Comparison of ENCODE assay signal across 1 cellular context in genomic region chr11:66568124-66568916, GRCh38.
TF ChIP-seq lines count a peak whose summit lies in the region.

TSS of gene CTSF (minus strand) at chr11:66568606. CDS start at chr11:66568486, 120 bp downstream.

TF ChIP-seq in K562, 482 proteins besides CTCF, POLR2A, EP300 and RAD21 (continued from another document and continues in another):
- TF ChIP-seq, protein P1, sequence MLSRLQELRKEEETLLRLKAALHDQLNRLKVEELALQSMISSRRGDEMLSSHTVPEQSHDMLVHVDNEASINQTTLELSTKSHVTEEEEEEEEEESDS (CRISPR knock-in tag; IDR thresholded peaks at IDR 0.05), result no peak
- TF ChIP-seq ETS1 (conservative IDR thresholded peaks at IDR 0.05; ENCODE audit: control insufficient read depth, low read depth, low read length), result no peak
- no peak for TF ChIP-seq ESRRA (IDR thresholded peaks at IDR 0.05; ENCODE audit: borderline replicate concordance, low read depth)
- TF ChIP-seq NFYB (IDR thresholded peaks at IDR 0.05; ENCODE audit: extremely low read depth, insufficient read length), result peak; percentile 46
- TF ChIP-seq RB1 (IDR thresholded peaks at IDR 0.05; ENCODE audit: low read depth), result peak; percentile 70; the same call in 1 of the 2 replicates
- no peak for TF ChIP-seq CBX1 (IDR thresholded peaks at IDR 0.05; ENCODE audit: low read depth)
- no peak for TF ChIP-seq ZBTB17 (CRISPR knock-in tag; IDR thresholded peaks at IDR 0.05)
- TF ChIP-seq CTCFL (IDR thresholded peaks at IDR 0.05; ENCODE audit: borderline replicate concordance, insufficient read depth, low read depth, low read length, poor library complexity, severe bottlenecking), result no peak
- TF ChIP-seq GABPA (tag; conservative IDR thresholded peaks at IDR 0.05; ENCODE audit: low read depth), result no peak
- no peak for TF ChIP-seq TCF15 (CRISPR knock-in tag; IDR thresholded peaks at IDR 0.05)
- no peak for TF ChIP-seq ZNF3 (CRISPR knock-in tag; IDR thresholded peaks at IDR 0.05)
- TF ChIP-seq, protein P2, sequence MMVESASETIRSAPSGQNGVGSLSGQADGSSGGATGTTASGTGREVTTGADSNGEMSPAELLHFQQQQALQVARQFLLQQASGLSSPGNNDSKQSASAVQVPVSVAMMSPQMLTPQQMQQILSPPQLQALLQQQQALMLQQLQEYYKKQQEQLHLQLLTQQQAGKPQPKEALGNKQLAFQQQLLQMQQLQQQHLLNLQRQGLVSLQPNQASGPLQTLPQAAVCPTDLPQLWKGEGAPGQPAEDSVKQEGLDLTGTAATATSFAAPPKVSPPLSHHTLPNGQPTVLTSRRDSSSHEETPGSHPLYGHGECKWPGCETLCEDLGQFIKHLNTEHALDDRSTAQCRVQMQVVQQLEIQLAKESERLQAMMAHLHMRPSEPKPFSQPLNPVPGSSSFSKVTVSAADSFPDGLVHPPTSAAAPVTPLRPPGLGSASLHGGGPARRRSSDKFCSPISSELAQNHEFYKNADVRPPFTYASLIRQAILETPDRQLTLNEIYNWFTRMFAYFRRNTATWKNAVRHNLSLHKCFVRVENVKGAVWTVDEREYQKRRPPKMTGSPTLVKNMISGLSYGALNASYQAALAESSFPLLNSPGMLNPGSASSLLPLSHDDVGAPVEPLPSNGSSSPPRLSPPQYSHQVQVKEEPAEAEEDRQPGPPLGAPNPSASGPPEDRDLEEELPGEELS (CRISPR knock-in tag; IDR thresholded peaks at IDR 0.05; ENCODE audit: borderline replicate concordance), result no peak
- TF ChIP-seq CCAR2 (IDR thresholded peaks at IDR 0.05; ENCODE audit: low read depth, low read length), result no peak
- TF ChIP-seq, protein P3, sequence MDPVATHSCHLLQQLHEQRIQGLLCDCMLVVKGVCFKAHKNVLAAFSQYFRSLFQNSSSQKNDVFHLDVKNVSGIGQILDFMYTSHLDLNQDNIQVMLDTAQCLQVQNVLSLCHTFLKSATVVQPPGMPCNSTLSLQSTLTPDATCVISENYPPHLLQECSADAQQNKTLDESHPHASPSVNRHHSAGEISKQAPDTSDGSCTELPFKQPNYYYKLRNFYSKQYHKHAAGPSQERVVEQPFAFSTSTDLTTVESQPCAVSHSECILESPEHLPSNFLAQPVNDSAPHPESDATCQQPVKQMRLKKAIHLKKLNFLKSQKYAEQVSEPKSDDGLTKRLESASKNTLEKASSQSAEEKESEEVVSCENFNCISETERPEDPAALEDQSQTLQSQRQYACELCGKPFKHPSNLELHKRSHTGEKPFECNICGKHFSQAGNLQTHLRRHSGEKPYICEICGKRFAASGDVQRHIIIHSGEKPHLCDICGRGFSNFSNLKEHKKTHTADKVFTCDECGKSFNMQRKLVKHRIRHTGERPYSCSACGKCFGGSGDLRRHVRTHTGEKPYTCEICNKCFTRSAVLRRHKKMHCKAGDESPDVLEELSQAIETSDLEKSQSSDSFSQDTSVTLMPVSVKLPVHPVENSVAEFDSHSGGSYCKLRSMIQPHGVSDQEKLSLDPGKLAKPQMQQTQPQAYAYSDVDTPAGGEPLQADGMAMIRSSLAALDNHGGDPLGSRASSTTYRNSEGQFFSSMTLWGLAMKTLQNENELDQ (CRISPR knock-in tag; IDR thresholded peaks at IDR 0.05; ENCODE audit: borderline replicate concordance), result no peak
- no peak for TF ChIP-seq ELF2 (CRISPR knock-in tag; IDR thresholded peaks at IDR 0.05)
- TF ChIP-seq CBX2 (IDR thresholded peaks at IDR 0.05; ENCODE audit: insufficient read depth, low read length, poor library complexity, severe bottlenecking), result no peak
- TF ChIP-seq HMGN3 (IDR thresholded peaks at IDR 0.05; ENCODE audit: borderline replicate concordance, extremely low read depth, insufficient read length, low read depth, low read length), result peak; percentile 20
- no peak for TF ChIP-seq ZNF778 (CRISPR knock-in tag; IDR thresholded peaks at IDR 0.05)
- no peak for TF ChIP-seq ZNF584 (CRISPR knock-in tag; IDR thresholded peaks at IDR 0.05; ENCODE audit: low read depth)
- peak; percentile 37; the same call in 1 of the 2 replicates for TF ChIP-seq JUN (IDR thresholded peaks at IDR 0.05; ENCODE audit: borderline replicate concordance, low read depth, low read length)
- no peak for TF ChIP-seq JUN (CRISPR knock-in tag; IDR thresholded peaks at IDR 0.05; ENCODE audit: borderline replicate concordance)
- no peak for TF ChIP-seq PTBP1 (IDR thresholded peaks at IDR 0.05; ENCODE audit: low read depth, low read length)
- peak; percentile 63; the same call in 1 of the 2 replicates for TF ChIP-seq GABPB1 (CRISPR knock-in tag; IDR thresholded peaks at IDR 0.05)
- TF ChIP-seq, protein P4, sequence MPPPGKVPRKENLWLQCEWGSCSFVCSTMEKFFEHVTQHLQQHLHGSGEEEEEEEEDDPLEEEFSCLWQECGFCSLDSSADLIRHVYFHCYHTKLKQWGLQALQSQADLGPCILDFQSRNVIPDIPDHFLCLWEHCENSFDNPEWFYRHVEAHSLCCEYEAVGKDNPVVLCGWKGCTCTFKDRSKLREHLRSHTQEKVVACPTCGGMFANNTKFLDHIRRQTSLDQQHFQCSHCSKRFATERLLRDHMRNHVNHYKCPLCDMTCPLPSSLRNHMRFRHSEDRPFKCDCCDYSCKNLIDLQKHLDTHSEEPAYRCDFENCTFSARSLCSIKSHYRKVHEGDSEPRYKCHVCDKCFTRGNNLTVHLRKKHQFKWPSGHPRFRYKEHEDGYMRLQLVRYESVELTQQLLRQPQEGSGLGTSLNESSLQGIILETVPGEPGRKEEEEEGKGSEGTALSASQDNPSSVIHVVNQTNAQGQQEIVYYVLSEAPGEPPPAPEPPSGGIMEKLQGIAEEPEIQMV (tag; conservative IDR thresholded peaks at IDR 0.05; ENCODE audit: low read depth), result no peak
- no peak for TF ChIP-seq SREBF1 (IDR thresholded peaks at IDR 0.05; ENCODE audit: borderline replicate concordance, low read depth, low read length)
- no peak for TF ChIP-seq TAF7 (tag; IDR thresholded peaks at IDR 0.05)
- no peak for TF ChIP-seq ZNF764 (CRISPR knock-in tag; IDR thresholded peaks at IDR 0.05; ENCODE audit: low read depth)
- TF ChIP-seq, protein P5, sequence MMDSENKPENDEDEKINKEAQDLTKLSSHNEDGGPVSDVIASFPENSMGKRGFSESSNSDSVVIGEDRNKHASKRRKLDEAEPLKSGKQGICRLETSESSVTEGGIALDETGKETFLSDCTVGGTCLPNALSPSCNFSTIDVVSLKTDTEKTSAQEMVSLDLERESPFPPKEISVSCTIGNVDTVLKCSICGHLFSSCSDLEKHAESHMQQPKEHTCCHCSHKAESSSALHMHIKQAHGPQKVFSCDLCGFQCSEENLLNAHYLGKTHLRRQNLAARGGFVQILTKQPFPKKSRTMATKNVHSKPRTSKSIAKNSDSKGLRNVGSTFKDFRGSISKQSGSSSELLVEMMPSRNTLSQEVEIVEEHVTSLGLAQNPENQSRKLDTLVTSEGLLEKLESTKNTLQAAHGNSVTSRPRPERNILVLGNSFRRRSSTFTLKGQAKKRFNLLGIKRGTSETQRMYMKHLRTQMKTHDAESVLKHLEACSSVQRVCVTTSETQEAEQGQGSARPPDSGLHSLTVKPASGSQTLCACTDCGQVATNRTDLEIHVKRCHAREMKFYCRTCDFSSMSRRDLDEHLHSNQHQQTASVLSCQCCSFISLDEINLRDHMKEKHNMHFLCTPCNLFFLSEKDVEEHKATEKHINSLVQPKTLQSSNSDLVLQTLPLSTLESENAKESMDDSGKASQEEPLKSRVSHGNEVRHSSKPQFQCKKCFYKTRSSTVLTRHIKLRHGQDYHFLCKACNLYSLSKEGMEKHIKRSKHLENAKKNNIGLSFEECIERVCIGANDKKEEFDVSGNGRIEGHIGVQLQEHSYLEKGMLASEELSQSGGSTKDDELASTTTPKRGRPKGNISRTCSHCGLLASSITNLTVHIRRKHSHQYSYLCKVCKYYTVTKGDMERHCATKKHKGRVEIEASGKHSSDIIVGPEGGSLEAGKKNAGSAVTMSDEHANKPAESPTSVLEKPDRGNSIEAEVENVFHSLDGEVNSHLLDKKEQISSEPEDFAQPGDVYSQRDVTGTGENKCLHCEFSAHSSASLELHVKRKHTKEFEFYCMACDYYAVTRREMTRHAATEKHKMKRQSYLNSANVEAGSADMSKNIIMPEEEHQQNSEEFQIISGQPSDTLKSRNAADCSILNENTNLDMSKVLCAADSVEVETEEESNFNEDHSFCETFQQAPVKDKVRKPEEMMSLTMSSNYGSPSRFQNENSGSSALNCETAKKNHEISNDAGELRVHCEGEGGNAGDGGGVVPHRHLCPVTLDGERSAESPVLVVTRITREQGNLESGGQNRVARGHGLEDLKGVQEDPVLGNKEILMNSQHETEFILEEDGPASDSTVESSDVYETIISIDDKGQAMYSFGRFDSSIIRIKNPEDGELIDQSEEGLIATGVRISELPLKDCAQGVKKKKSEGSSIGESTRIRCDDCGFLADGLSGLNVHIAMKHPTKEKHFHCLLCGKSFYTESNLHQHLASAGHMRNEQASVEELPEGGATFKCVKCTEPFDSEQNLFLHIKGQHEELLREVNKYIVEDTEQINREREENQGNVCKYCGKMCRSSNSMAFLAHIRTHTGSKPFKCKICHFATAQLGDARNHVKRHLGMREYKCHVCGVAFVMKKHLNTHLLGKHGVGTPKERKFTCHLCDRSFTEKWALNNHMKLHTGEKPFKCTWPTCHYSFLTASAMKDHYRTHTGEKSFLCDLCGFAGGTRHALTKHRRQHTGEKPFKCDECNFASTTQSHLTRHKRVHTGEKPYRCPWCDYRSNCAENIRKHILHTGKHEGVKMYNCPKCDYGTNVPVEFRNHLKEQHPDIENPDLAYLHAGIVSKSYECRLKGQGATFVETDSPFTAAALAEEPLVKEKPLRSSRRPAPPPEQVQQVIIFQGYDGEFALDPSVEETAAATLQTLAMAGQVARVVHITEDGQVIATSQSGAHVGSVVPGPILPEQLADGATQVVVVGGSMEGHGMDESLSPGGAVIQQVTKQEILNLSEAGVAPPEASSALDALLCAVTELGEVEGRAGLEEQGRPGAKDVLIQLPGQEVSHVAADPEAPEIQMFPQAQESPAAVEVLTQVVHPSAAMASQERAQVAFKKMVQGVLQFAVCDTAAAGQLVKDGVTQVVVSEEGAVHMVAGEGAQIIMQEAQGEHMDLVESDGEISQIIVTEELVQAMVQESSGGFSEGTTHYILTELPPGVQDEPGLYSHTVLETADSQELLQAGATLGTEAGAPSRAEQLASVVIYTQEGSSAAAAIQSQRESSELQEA (IDR thresholded peaks at IDR 0.05; ENCODE audit: low read depth), result no peak
- peak; percentile 90 to 92 for TF ChIP-seq NRF1 (conservative IDR thresholded peaks at IDR 0.05 in 1 of 2, IDR thresholded peaks at IDR 0.05 in 1 of 2)
- no peak for TF ChIP-seq ZNF347 (CRISPR knock-in tag; IDR thresholded peaks at IDR 0.05; ENCODE audit: low read depth)
- no peak for TF ChIP-seq HEY1 (CRISPR knock-in tag; IDR thresholded peaks at IDR 0.05; ENCODE audit: borderline replicate concordance)
- TF ChIP-seq FOXK1 (CRISPR knock-in tag; IDR thresholded peaks at IDR 0.05; ENCODE audit: borderline replicate concordance), result peak; percentile 98
- TF ChIP-seq POU5F1 (IDR thresholded peaks at IDR 0.05; ENCODE audit: borderline replicate concordance, low read depth, low read length, partially characterized antibody), result no peak
- no peak for TF ChIP-seq ZNF277 (CRISPR knock-in tag; IDR thresholded peaks at IDR 0.05; ENCODE audit: borderline replicate concordance)
- TF ChIP-seq RBM15 (IDR thresholded peaks at IDR 0.05; ENCODE audit: insufficient read depth, low read length), result no peak
- TF ChIP-seq EGR1 (conservative IDR thresholded peaks at IDR 0.05), result peak; percentile 32; the same call in 1 of the 2 replicates
- no peak for TF ChIP-seq FOS (IDR thresholded peaks at IDR 0.05; ENCODE audit: extremely low read depth, insufficient read length)
- TF ChIP-seq ZNF212 (CRISPR knock-in tag; IDR thresholded peaks at IDR 0.05), result no peak
- TF ChIP-seq ZZZ3 (IDR thresholded peaks at IDR 0.05), result no peak
- TF ChIP-seq, protein P6, sequence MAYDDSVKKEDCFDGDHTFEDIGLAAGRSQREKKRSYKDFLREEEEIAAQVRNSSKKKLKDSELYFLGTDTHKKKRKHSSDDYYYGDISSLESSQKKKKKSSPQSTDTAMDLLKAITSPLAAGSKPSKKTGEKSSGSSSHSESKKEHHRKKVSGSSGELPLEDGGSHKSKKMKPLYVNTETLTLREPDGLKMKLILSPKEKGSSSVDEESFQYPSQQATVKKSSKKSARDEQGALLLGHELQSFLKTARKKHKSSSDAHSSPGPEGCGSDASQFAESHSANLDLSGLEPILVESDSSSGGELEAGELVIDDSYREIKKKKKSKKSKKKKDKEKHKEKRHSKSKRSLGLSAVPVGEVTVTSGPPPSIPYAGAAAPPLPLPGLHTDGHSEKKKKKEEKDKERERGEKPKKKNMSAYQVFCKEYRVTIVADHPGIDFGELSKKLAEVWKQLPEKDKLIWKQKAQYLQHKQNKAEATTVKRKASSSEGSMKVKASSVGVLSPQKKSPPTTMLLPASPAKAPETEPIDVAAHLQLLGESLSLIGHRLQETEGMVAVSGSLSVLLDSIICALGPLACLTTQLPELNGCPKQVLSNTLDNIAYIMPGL (CRISPR knock-in tag; IDR thresholded peaks at IDR 0.05), result no peak
- no peak for TF ChIP-seq ZNF174 (CRISPR knock-in tag; IDR thresholded peaks at IDR 0.05)
